Comparison of ENCODE assay signal across 25 cellular contexts in genomic region chr1:94501426-94501825, GRCh38. TPM values are rescaled to one million over a fixed set of nuclear protein-coding genes. Genes with fewer than 3 reads are reported as not detected.
"Had no signal": no experiment of that assay in that cellular context is flagged by ENCODE, and none has a peak within 500 bp of the region (broad histone marks: within the 10 kb centered on the region; RNA-seq: fewer than 3 reads in every experiment).

No MANE protein-coding gene starts in this region.

- H3K9me3 ChIP-seq: esophagus muscularis mucosa, gastroesophageal sphincter, heart left ventricle, left ventricle myocardium inferior, lower lobe of right lung, mucosa of descending colon had no signal

- H3K27me3 ChIP-seq: dorsolateral prefrontal cortex, esophagus muscularis mucosa, foreskin keratinocyte, gastroesophageal sphincter, heart left ventricle, hepatocyte had no signal

- H3K4me3 ChIP-seq: coronary artery, dorsolateral prefrontal cortex, esophagus muscularis mucosa, gastroesophageal sphincter, heart left ventricle, hepatocyte, left ventricle myocardium inferior, lower lobe of right lung, mucosa of descending colon had no signal

- ATAC-seq: foreskin keratinocyte; gastroesophageal sphincter; left colon; left lobe of liver; lower lobe of right lung; mucosa of descending colon; naive thymus-derived CD8-positive, alpha-beta T cell had no signal

- H3K4me2 ChIP-seq: hepatocyte had no signal

- H3K4me1 ChIP-seq: esophagus muscularis mucosa, foreskin keratinocyte, gastroesophageal sphincter had no signal

- H3K27ac ChIP-seq: coronary artery, dorsolateral prefrontal cortex, esophagus muscularis mucosa, foreskin keratinocyte, gastroesophageal sphincter, heart left ventricle, hepatocyte, left ventricle myocardium inferior, lower lobe of right lung had no signal

- H2AFZ ChIP-seq: hepatocyte had no signal

- DNase-seq: dorsolateral prefrontal cortex; effector CD4-positive, alpha-beta T cell; effector memory CD4-positive, alpha-beta T cell; foreskin keratinocyte; heart left ventricle; hypothalamus; immature natural killer cell; islet precursor cell; kidney; kidney glomerular epithelial cell; left colon; left ventricle myocardium inferior; lower lobe of right lung; mesenchymal stem cell; mucosa of descending colon; naive B cell; naive thymus-derived CD8-positive, alpha-beta T cell had no signal

- FAIRE-seq: colon, endothelial cell of umbilical vein, frontal cortex, kidney had no signal

RNA-seq across cellular contexts. Expression of gene F3, which starts 40.1 kb away (rescaled TPM):
- total RNA-seq: naive thymus-derived CD8-positive, alpha-beta T cell had no signal
- polyA plus RNA-seq: immature natural killer cell; naive thymus-derived CD8-positive, alpha-beta T cell had no signal
